7 cellular contexts compared by ENCODE assay signal in genomic region chr21:9070703-9071102, GRCh38.
DNase-seq lines count a peak whose midpoint lies in the region; ATAC-seq, FAIRE-seq and TF ChIP-seq lines count a peak whose summit lies in the region.
"Not testable (repeated sequence)": the region's sequence is repeated elsewhere in the genome, so short reads cannot be mapped to it uniquely, and the experiment has no call there.

No MANE protein-coding gene starts in this region.

- H3K36me3 Mint-ChIP-seq in activated CD4-positive, alpha-beta T cell treated with anti-CD3 and anti-CD28 coated beads, Interleukin-2, amount 10 ng/mL, durations not matched to agents 24 days and 14 days (ENCODE audit: low read depth); activated naive CD4-positive, alpha-beta T cell treated with anti-CD3 and anti-CD28 coated beads for 36 hours (ENCODE audit: low read depth): not testable (repeated sequence)

- in situ Hi-C loops in HepG2 (cut with HindIII; ENCODE audit: extremely low pct_ligation_motif_present, low pct_unique_long_range_greater_than_20kb) = not testable (repeated sequence)

- not testable (repeated sequence) for H3K27me3 ChIP-seq in GM06990 (replicated peaks; ENCODE audit: control insufficient read depth, insufficient read depth, low read length); HepG2 (ENCODE audit: control insufficient read depth in 1 of 2, insufficient read depth in 2 of 2, low read length in 2 of 2); psoas muscle (ENCODE audit: insufficient read depth in 3 of 3, low read length in 2 of 3)

- peak; percentile 76 for FAIRE-seq in HepG2 (lab: Jason Lieb, UNC)

- not testable (repeated sequence) for DNase-seq in GM06990 (ENCODE audit: extremely low read depth, insufficient read length); HepG2 (ENCODE audit: low spot score)
- DNase-seq in OCI-M1 (lab: John Stamatoyannopoulos, UW) = peak; percentile 49
- DNase-seq in activated CD4-positive, alpha-beta T cell treated with anti-CD3 and anti-CD28 coated beads, Interleukin-2, amount 10 ng/mL, durations not matched to agents 24 days and 14 days = peak; percentile 58
- peak; percentile 4 for DNase-seq in activated naive CD4-positive, alpha-beta T cell treated with anti-CD3 and anti-CD28 coated beads for 36 hours
- DNase-seq in cardiac septum (ENCODE audit: low spot score) = peak; percentile 75
- DNase-seq in psoas muscle = peak in 1 of 2 donors; percentile 26

- H3K4me1 ChIP-seq in HepG2 (ENCODE audit: insufficient read depth, low read length); psoas muscle: not testable (repeated sequence)

- not testable (repeated sequence) for ATAC-seq in HepG2, psoas muscle

- not testable (repeated sequence) for H3K36me3 ChIP-seq in GM06990 (ENCODE audit: control insufficient read depth, insufficient read depth, low read length); HepG2 (replicated peaks in 1 of 2; ENCODE audit: control insufficient read depth in 1 of 2, insufficient read depth in 2 of 2, low read length in 2 of 2); psoas muscle (ENCODE audit: insufficient read depth in 1 of 2, low read depth in 1 of 2)

- not testable (repeated sequence) for TF ChIP-seq POLR2A in HepG2 (IDR thresholded peaks at IDR 0.05; ENCODE audit: insufficient read depth in 1 of 2, low read depth in 2 of 2, low read length in 2 of 2)

- not testable (repeated sequence) for H3K9me3 Mint-ChIP-seq in activated CD4-positive, alpha-beta T cell treated with anti-CD3 and anti-CD28 coated beads, Interleukin-2, amount 10 ng/mL, durations not matched to agents 24 days and 14 days; activated naive CD4-positive, alpha-beta T cell treated with anti-CD3 and anti-CD28 coated beads for 36 hours

- not testable (repeated sequence) for H2AFZ ChIP-seq in HepG2 (ENCODE audit: low read length)

- TF ChIP-seq RAD21 in HepG2 (CRISPR knock-in tag; IDR thresholded peaks at IDR 0.05) = not testable (repeated sequence)

- not testable (repeated sequence) for BruUV-seq in HepG2 (replicated peaks; lab: Mats Ljungman, UMichigan)

- H3K4me2 ChIP-seq in HepG2 (ENCODE audit: low read depth, low read length) = not testable (repeated sequence)

- not testable (repeated sequence) for H3K4me3 ChIP-seq in GM06990 (replicated peaks; ENCODE audit: low read depth, low read length); HepG2 (replicated peaks in 1 of 3; ENCODE audit: insufficient read depth in 1 of 3, low read depth in 2 of 3, low read length in 3 of 3); psoas muscle

- TF ChIP-seq CTCF in GM06990 (IDR thresholded peaks at IDR 0.05; ENCODE audit: insufficient read depth, low read length, poor library complexity, severe bottlenecking) (peak; percentile 6), psoas muscle (IDR thresholded peaks at IDR 0.05) (peak; percentile 9)
- not testable (repeated sequence) for TF ChIP-seq CTCF in HepG2 (CRISPR knock-in tag; IDR thresholded peaks at IDR 0.05)

- 10% methylated on average over 7 of the region's 23 CpGs for WGBS in HepG2 (ENCODE audit: low lambda C conversion rate)
- 44 to 46% methylated on average over 5 to 12 of the region's 23 CpGs; no CpG with 5 or more reads in 1 of the 3 donors for WGBS in psoas muscle, 3 donors

- H3K9ac ChIP-seq in HepG2 (ENCODE audit: insufficient read depth, low read depth, low read length) = not testable (repeated sequence)

- H3K79me2 ChIP-seq in HepG2 (ENCODE audit: insufficient read depth, low read length) = not testable (repeated sequence)

- CTCF ChIA-PET in activated naive CD4-positive, alpha-beta T cell treated with anti-CD3 and anti-CD28 coated beads for 36 hours (lab: Charles Lee); HepG2 (lab: Yijun Ruan, JAX; ENCODE audit: low intra/inter-chr PET ratio, low total read pairs): not testable (repeated sequence)

- not testable (repeated sequence) for H4K20me1 ChIP-seq in HepG2 (ENCODE audit: insufficient read depth, low read length)

- not testable (repeated sequence) for H3K27ac ChIP-seq in HepG2 (ENCODE audit: extremely low read length, insufficient read depth, low read length); psoas muscle

- not testable (repeated sequence) for TF ChIP-seq EP300 in HepG2 (IDR thresholded peaks at IDR 0.05; ENCODE audit: low read depth in 2 of 2, low read length in 2 of 2); HepG2 (CRISPR knock-in tag; IDR thresholded peaks at IDR 0.05; ENCODE audit: borderline replicate concordance)

- POLR2A ChIA-PET in HepG2 (lab: Yijun Ruan, JAX) = not testable (repeated sequence)

- H3K27ac Mint-ChIP-seq in activated CD4-positive, alpha-beta T cell treated with anti-CD3 and anti-CD28 coated beads, Interleukin-2, amount 10 ng/mL, durations not matched to agents 24 days and 14 days; activated naive CD4-positive, alpha-beta T cell treated with anti-CD3 and anti-CD28 coated beads for 36 hours: not testable (repeated sequence)

- not testable (repeated sequence) for H3K4me3 Mint-ChIP-seq in activated CD4-positive, alpha-beta T cell treated with anti-CD3 and anti-CD28 coated beads, Interleukin-2, amount 10 ng/mL, durations not matched to agents 24 days and 14 days; activated naive CD4-positive, alpha-beta T cell treated with anti-CD3 and anti-CD28 coated beads for 36 hours

- intact Hi-C loops in activated CD4-positive, alpha-beta T cell treated with anti-CD3 and anti-CD28 coated beads, Interleukin-2, amount 10 ng/mL, durations not matched to agents 24 days and 14 days (cut with micrococcal nuclease); activated naive CD4-positive, alpha-beta T cell treated with anti-CD3 and anti-CD28 coated beads for 36 hours (cut with micrococcal nuclease); cardiac septum (cut with DNase I); HepG2 (cut with micrococcal nuclease; ENCODE audit: unreplicated experiment); psoas muscle (cut with DNase I): not testable (repeated sequence)

- not testable (repeated sequence) for H3K27me3 Mint-ChIP-seq in activated CD4-positive, alpha-beta T cell treated with anti-CD3 and anti-CD28 coated beads, Interleukin-2, amount 10 ng/mL, durations not matched to agents 24 days and 14 days; activated naive CD4-positive, alpha-beta T cell treated with anti-CD3 and anti-CD28 coated beads for 36 hours (ENCODE audit: low read depth)

- H3K9me3 ChIP-seq in HepG2 (ENCODE audit: low read length); psoas muscle: not testable (repeated sequence)

- not testable (repeated sequence) for H3K4me1 Mint-ChIP-seq in activated CD4-positive, alpha-beta T cell treated with anti-CD3 and anti-CD28 coated beads, Interleukin-2, amount 10 ng/mL, durations not matched to agents 24 days and 14 days; activated naive CD4-positive, alpha-beta T cell treated with anti-CD3 and anti-CD28 coated beads for 36 hours (ENCODE audit: low read depth)
